ENCODE assay signal across 8 cellular contexts in the genomic region with DNA sequence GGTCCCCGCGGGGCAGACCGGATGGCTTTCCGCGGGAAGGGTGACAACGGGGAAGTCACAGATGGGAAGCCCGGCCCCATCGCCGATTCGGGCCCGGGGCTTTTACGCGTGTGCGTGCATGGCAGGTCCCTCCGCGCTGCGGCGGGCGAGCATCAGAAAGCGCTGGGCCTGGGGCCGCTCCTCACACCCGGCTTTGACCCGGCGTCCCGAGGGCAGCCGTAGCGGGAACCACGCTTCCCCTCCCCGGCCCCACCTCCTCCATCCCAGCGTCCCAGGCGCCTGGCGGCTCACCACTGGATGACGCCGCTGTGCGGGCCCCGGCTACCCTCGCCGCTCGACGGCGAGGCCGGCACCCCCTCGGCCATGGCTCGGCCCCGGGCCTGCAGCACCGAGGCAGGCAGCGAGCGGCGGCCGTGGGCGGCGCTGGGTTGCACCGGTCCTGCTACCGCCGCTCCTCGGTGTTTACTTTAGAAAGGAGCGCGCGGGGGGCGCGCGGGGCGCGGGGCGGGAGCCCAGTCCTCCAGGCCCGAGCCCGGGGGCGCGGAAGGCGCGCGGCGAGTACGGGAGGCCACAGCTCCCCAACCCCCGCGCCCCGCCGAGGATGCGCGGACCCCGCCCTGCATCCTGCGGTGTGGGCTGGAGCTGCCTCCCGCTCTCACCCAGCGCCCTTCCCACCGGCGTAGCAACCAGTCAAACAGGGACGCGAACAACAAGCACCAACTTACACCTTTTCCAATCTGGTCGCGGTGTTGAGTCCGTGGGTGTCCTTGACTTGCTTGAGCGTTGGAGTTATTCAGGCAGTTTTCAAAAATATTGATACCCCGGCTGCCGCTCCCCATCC. TPM values are rescaled to one million over a fixed set of nuclear protein-coding genes. Genes with fewer than 3 reads are reported as not detected.
DNase-seq lines count a peak whose midpoint lies in the region; TF ChIP-seq lines count a peak whose summit lies in the region.

No MANE protein-coding gene starts in this region.

- peak overlapping the region; percentile 68 for H3K4me3 Mint-ChIP-seq in dendritic cell treated with granulocyte-macrophage colony-stimulating factor and Interleukin-4, amounts not matched to agents 40 ng/mL and 50 ng/mL, for 4 days

- peak overlapping the region; percentile 22 for H3K27ac Mint-ChIP-seq in dendritic cell treated with granulocyte-macrophage colony-stimulating factor and Interleukin-4, amounts not matched to agents 40 ng/mL and 50 ng/mL, for 4 days

- TF ChIP-seq CTCF in VCaP (conservative IDR thresholded peaks at IDR 0.05): no peak
- TF ChIP-seq CTCF in lower leg skin (IDR thresholded peaks at IDR 0.05): no peak

- H3K9me3 Mint-ChIP-seq in dendritic cell treated with granulocyte-macrophage colony-stimulating factor and Interleukin-4, amounts not matched to agents 40 ng/mL and 50 ng/mL, for 4 days: no peaks in the 10 kb centered on the region

- 1% methylated on average over 53 to 91 of the region's 94 CpGs for WGBS in lower leg skin, 2 donors

- H3K4me1 Mint-ChIP-seq in dendritic cell treated with granulocyte-macrophage colony-stimulating factor and Interleukin-4, amounts not matched to agents 40 ng/mL and 50 ng/mL, for 4 days (ENCODE audit: low read depth): peaks cover 20% of the 10 kb centered on the region

- peak overlapping the region; percentile 32 for H3K4me3 ChIP-seq in lower leg skin (ENCODE audit: low read depth, poor library complexity, severe bottlenecking)

- H3K27ac ChIP-seq in VCaP: peak overlapping the region; percentile 61; the same call in 1 of the 2 replicates

- TF ChIP-seq POLR2A in lower leg skin (IDR thresholded peaks at IDR 0.05): no peak

- H3K27me3 Mint-ChIP-seq in dendritic cell treated with granulocyte-macrophage colony-stimulating factor and Interleukin-4, amounts not matched to agents 40 ng/mL and 50 ng/mL, for 4 days: peaks cover 78% of the 10 kb centered on the region

- H3K36me3 Mint-ChIP-seq in dendritic cell treated with granulocyte-macrophage colony-stimulating factor and Interleukin-4, amounts not matched to agents 40 ng/mL and 50 ng/mL, for 4 days (ENCODE audit: low read depth): no peaks in the 10 kb centered on the region

- DNase-seq in SIG-M5 treated with dmso at 0.1 percent for 504 hours (lab: John Stamatoyannopoulos, UW; ENCODE audit: unreplicated experiment): peak; percentile 47
- no peak for DNase-seq in SIG-M5 (lab: John Stamatoyannopoulos, UW)
- DNase-seq in lower leg skin (ENCODE audit: low spot score in 2 of 2): peak in 1 of 2 donors; percentile 89
- peak; percentile 37 for DNase-seq in stimulated activated CD4-positive, alpha-beta T cell treated with anti-CD3 and anti-CD28 coated beads, Interleukin-4, amount 100 ng/mL, for 24 hours
- no peak for DNase-seq in HT-29 (ENCODE audit: low spot score)
- no peak for DNase-seq in cortex of kidney (lab: John Stamatoyannopoulos, UW)

- intact Hi-C loops in dendritic cell treated with granulocyte-macrophage colony-stimulating factor and Interleukin-4, amounts not matched to agents 40 ng/mL and 50 ng/mL, for 4 days (cut with micrococcal nuclease): no loop called here
- intact Hi-C loops in lower leg skin (cut with DNase I; ENCODE audit: low total_unique reads): no loop called here

RNA-seq across cellular contexts. Expression of gene RFX8, which starts 0.8 kb away (rescaled TPM):
- total RNA-seq in lower leg skin: under 1 TPM in 2 of 4 donors, not detected in 2; 0.52 to 0.84 TPM
- not detected in 2 replicates for total RNA-seq in HT-29 (2014; rRNA removed; shearing (Covaris generic))

Comparison
In these comparisons a context has a peak if more than half of its experiments do, and no peak if none do; other contexts are left out.
1. DNase-seq: peak in SIG-M5 treated with dmso at 0.1 percent for 504 hours (single experiment) and stimulated activated CD4-positive, alpha-beta T cell treated with anti-CD3 and anti-CD28 coated beads, Interleukin-4, amount 100 ng/mL, for 24 hours (single experiment); none in SIG-M5 (single experiment), HT-29 (single experiment) and cortex of kidney (single experiment).